Comparison of ENCODE assay signal across 9 cellular contexts in genomic region chr5:73311291-73312110, GRCh38.
A peak's percentile ranks its signal among the peaks of the same experiment; 100 is the strongest.
DNase-seq lines count a peak whose midpoint lies in the region; ATAC-seq and TF ChIP-seq lines count a peak whose summit lies in the region.
"Had no signal": no experiment of that assay in that cellular context is flagged by ENCODE, and none has a peak within 500 bp of the region (broad histone marks: within the 10 kb centered on the region; RNA-seq: fewer than 3 reads in every experiment).

No MANE protein-coding gene starts in this region.

- DNase-seq in Right ventricle myocardium superior (peak; percentile 51), cardiac septum (ENCODE audit: low spot score) (no peak), MCF 10A (ENCODE audit: unreplicated experiment) (peak; percentile 88), kidney epithelial cell (ENCODE audit: low read depth) (peak; percentile 65), KG1 (lab: John Stamatoyannopoulos, UW) (no peak)
- no peak for DNase-seq in NK-92 treated with Interleukin-12 subunit alpha and Interleukin-12 subunit beta, amount 100 ng/mL, for 24 hours (lab: John Stamatoyannopoulos, UW)
- no peak for DNase-seq in stimulated activated CD4-positive, alpha-beta T cell treated with anti-CD3 and anti-CD28 coated beads, Interleukin-1b, Interleukin-23, amount 100 ng/mL, for 48 hours

- no peaks in the 10 kb centered on the region for H3K27me3 ChIP-seq in kidney epithelial cell (ENCODE audit: control insufficient read depth, insufficient read depth, low read length)

- CTCF ChIA-PET in MCF 10A (lab: Yijun Ruan, JAX): interaction anchor here (1.0 to 1.3 kb wide), 3 partner anchors 10 to 140 kb away, joined by 3 to 7 read pairs (median 4); no protein-coding TSS in a partner anchor

- H3K27ac Mint-ChIP-seq in MCF 10A (ENCODE audit: low read depth, unreplicated experiment): peak overlapping the region; percentile 75
- H3K27ac Mint-ChIP-seq: memory B cell had no signal

- POLR2A ChIA-PET in MCF 10A (lab: Yijun Ruan, JAX): interaction anchor here (1.0 to 2.5 kb wide), 5 partner anchors 9 to 187 kb away, joined by 3 to 11 read pairs (median 5); partner anchors contain the start of genes BTF3 and FOXD1

- ATAC-seq in Right ventricle myocardium superior (ENCODE audit: poor library complexity): peak; percentile 77
- no peak for ATAC-seq in GM21390 (IDR thresholded peaks at IDR 0.05; ENCODE audit: unreplicated experiment)

- H3K36me3 Mint-ChIP-seq in MCF 10A (ENCODE audit: insufficient read depth, unreplicated experiment): no peaks in the 10 kb centered on the region

- H3K4me3 Mint-ChIP-seq in MCF 10A (ENCODE audit: unreplicated experiment): peak overlapping the region; percentile 47
- H3K4me3 Mint-ChIP-seq: memory B cell had no signal

- intact Hi-C loops in Right ventricle myocardium superior (cut with DNase I): no loop called here
- intact Hi-C loops in cardiac septum (cut with DNase I): no loop called here
- intact Hi-C loops in MCF 10A (cut with micrococcal nuclease): loop anchor here (2.0 to 5.0 kb wide), 2 partner anchors 53 to 136 kb away; partner anchors contain the start of gene FOXD1

- TF ChIP-seq CTCF in MCF 10A (IDR thresholded peaks at IDR 0.05; ENCODE audit: unreplicated experiment) (no peak), kidney epithelial cell (IDR thresholded peaks at IDR 0.05; ENCODE audit: insufficient read depth, low read length, poor library complexity, severe bottlenecking) (no peak)

- no peaks in the 10 kb centered on the region for H3K27me3 Mint-ChIP-seq in MCF 10A (ENCODE audit: insufficient read depth, unreplicated experiment)

- BruUV-seq in MCF 10A (replicated peaks; lab: Mats Ljungman, UMichigan): no TSS peak

- H3K36me3 ChIP-seq in kidney epithelial cell (ENCODE audit: control insufficient read depth, insufficient read depth, low read length): no peaks in the 10 kb centered on the region

- no peaks in the 10 kb centered on the region for H3K9me3 Mint-ChIP-seq in MCF 10A (ENCODE audit: unreplicated experiment)

- H3K4me3 ChIP-seq in kidney epithelial cell (ENCODE audit: low read depth, low read length): no peak overlapping the region

- peaks cover 13% of the 10 kb centered on the region for H3K4me1 Mint-ChIP-seq in MCF 10A (ENCODE audit: insufficient read depth, unreplicated experiment)

Comparison
In these comparisons a context has a peak if more than half of its experiments do, and no peak if none do; other contexts are left out.
1. DNase-seq: peak in Right ventricle myocardium superior (single experiment), MCF 10A (single experiment) and kidney epithelial cell (single experiment); none in cardiac septum (single experiment), NK-92 treated with Interleukin-12 subunit alpha and Interleukin-12 subunit beta, amount 100 ng/mL, for 24 hours (single experiment), stimulated activated CD4-positive, alpha-beta T cell treated with anti-CD3 and anti-CD28 coated beads, Interleukin-1b, Interleukin-23, amount 100 ng/mL, for 48 hours (single experiment) and KG1 (single experiment).